9 cellular contexts compared by ENCODE assay signal in genomic region chr11:14418801-14419417, GRCh38. TPM values are rescaled to one million over a fixed set of nuclear protein-coding genes. Genes with fewer than 3 reads are reported as not detected.
A peak's percentile ranks its signal among the peaks of the same experiment; 100 is the strongest.
DNase-seq lines count a peak whose midpoint lies in the region; ATAC-seq, FAIRE-seq and TF ChIP-seq lines count a peak whose summit lies in the region.
"Had no signal": no experiment of that assay in that cellular context is flagged by ENCODE, and none has a peak within 500 bp of the region (broad histone marks: within the 10 kb centered on the region; RNA-seq: fewer than 3 reads in every experiment).

No MANE protein-coding gene starts in this region.

- H3K27ac Mint-ChIP-seq in activated T-cell treated with anti-CD3 and anti-CD28 coated beads, Interleukin-2, amount 50 U/mL, for 72 hours = no peak overlapping the region
- H3K27ac Mint-ChIP-seq: activated CD4-positive, alpha-beta T cell treated with anti-CD3 and anti-CD28 coated beads, Interleukin-2, amount 10 ng/mL, durations not matched to agents 7 days and 5 days had no signal

- H3K4me1 Mint-ChIP-seq in activated T-cell treated with anti-CD3 and anti-CD28 coated beads, Interleukin-2, amount 50 U/mL, for 72 hours (ENCODE audit: low read depth) = peaks cover 41% of the 10 kb centered on the region

- H3K4me3 ChIP-seq in fibroblast of the aortic adventitia (ENCODE audit: low read depth, low read length) = no peak overlapping the region

- H3K9me3 Mint-ChIP-seq in activated T-cell treated with anti-CD3 and anti-CD28 coated beads, Interleukin-2, amount 50 U/mL, for 72 hours = no peaks in the 10 kb centered on the region
- H3K9me3 Mint-ChIP-seq: activated CD4-positive, alpha-beta T cell treated with anti-CD3 and anti-CD28 coated beads, Interleukin-2, amount 10 ng/mL, durations not matched to agents 7 days and 5 days had no signal

- H3K4me3 Mint-ChIP-seq in activated T-cell treated with anti-CD3 and anti-CD28 coated beads, Interleukin-2, amount 50 U/mL, for 72 hours = no peak overlapping the region
- H3K4me3 Mint-ChIP-seq: activated CD4-positive, alpha-beta T cell treated with anti-CD3 and anti-CD28 coated beads, Interleukin-2, amount 10 ng/mL, durations not matched to agents 7 days and 5 days had no signal

- DNase-seq in A172 (ENCODE audit: low spot score) (peak; percentile 58), GM12892 (ENCODE audit: insufficient read length) (no peak), NCI-H82 (lab: John Stamatoyannopoulos, UW) (peak; percentile 46), fibroblast of the aortic adventitia (ENCODE audit: low read depth) (no peak)
- DNase-seq in activated T-cell treated with anti-CD3 and anti-CD28 coated beads, Interleukin-2, amount 50 U/mL, for 72 hours = no peak
- no peak for DNase-seq in activated CD4-positive, alpha-beta T cell treated with anti-CD3 and anti-CD28 coated beads for 4 hours
- DNase-seq: activated CD4-positive, alpha-beta T cell treated with anti-CD3 and anti-CD28 coated beads, Interleukin-2, amount 10 ng/mL, durations not matched to agents 7 days and 5 days had no signal

- no peaks in the 10 kb centered on the region for H3K27me3 Mint-ChIP-seq in activated T-cell treated with anti-CD3 and anti-CD28 coated beads, Interleukin-2, amount 50 U/mL, for 72 hours (ENCODE audit: low read depth)
- H3K27me3 Mint-ChIP-seq: activated CD4-positive, alpha-beta T cell treated with anti-CD3 and anti-CD28 coated beads, Interleukin-2, amount 10 ng/mL, durations not matched to agents 7 days and 5 days had no signal

- FAIRE-seq in GM12892 (lab: Jason Lieb, UNC) = peak; percentile 66

- TF ChIP-seq CTCF in fibroblast of the aortic adventitia (IDR thresholded peaks at IDR 0.05; ENCODE audit: insufficient read depth, low read length) = peak; percentile 22

- ATAC-seq in activated T-cell treated with anti-CD3 and anti-CD28 coated beads, Interleukin-2, amount 50 U/mL, for 72 hours (replicated peaks in 1 of 2) = no peak
- no peak for ATAC-seq in GM18867 (IDR thresholded peaks at IDR 0.05; ENCODE audit: unreplicated experiment)
- ATAC-seq in GM21390 (IDR thresholded peaks at IDR 0.05; ENCODE audit: unreplicated experiment) = no peak

- TF ChIP-seq POLR2A in GM12892 (IDR thresholded peaks at IDR 0.05; ENCODE audit: low read depth, low read length) = no peak

- no peaks in the 10 kb centered on the region for H3K36me3 Mint-ChIP-seq in activated T-cell treated with anti-CD3 and anti-CD28 coated beads, Interleukin-2, amount 50 U/mL, for 72 hours (ENCODE audit: insufficient read depth in 2 of 2)

RNA-seq across cellular contexts. Expression of gene RRAS2, which starts 59.9 kb away (rescaled TPM):
- total RNA-seq in A172 (2014; rRNA removed; shearing (Covaris generic)) = 117 and 138 TPM in 2 replicates
- 38.0 TPM for polyA plus RNA-seq in GM12892 (2012; ENCODE audit: missing spikeins)
- total RNA-seq in fibroblast of the aortic adventitia (ENCODE audit: low replicate concordance) = 83.0 and 95.6 TPM in 2 replicates
- 10 to 100 TPM; 59.2 to 64.2 TPM for total RNA-seq in activated T-cell treated with anti-CD3 and anti-CD28 coated beads, Interleukin-2, amount 50 U/mL, for 72 hours

Comparison
In these comparisons a context has a peak if more than half of its experiments do, and no peak if none do; other contexts are left out.
1. DNase-seq: peak in A172 (single experiment) and NCI-H82 (single experiment); none in GM12892 (single experiment), fibroblast of the aortic adventitia (single experiment), activated T-cell treated with anti-CD3 and anti-CD28 coated beads, Interleukin-2, amount 50 U/mL, for 72 hours (0 of 2) and activated CD4-positive, alpha-beta T cell treated with anti-CD3 and anti-CD28 coated beads for 4 hours (0 of 2).